36 cellular contexts compared by ENCODE assay signal in the genomic region with DNA sequence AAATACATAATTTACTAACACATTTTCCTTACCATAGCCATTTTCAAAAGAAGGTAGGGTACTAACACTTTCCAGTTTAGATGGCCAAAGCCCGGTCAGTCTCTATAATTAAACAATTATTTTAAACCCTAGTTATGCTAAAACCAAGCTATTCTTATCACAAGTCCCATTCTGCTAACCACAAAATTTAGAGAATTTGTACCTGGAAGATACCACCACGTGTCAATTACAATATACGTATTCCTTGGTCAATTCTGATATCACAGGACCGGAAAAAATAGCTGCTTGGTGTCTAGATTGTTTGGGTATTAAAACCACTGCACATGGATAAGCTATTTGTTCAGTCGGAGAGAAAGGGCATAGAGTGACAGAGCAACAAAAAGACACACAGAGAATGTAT.
"Had no signal": no experiment of that assay in that cellular context is flagged by ENCODE, and none has a peak within 500 bp of the region (broad histone marks: within the 10 kb centered on the region; RNA-seq: fewer than 3 reads in every experiment).

No MANE protein-coding gene starts in this region.

- H3K4me3 Mint-ChIP-seq: activated CD4-positive, alpha-beta T cell treated with anti-CD3 and anti-CD28 coated beads, Interleukin-2, amount 10 ng/mL, durations not matched to agents 24 days and 14 days; activated CD8-positive, alpha-beta T cell treated with anti-CD3 and anti-CD28 coated beads for 36 hours; activated naive CD4-positive, alpha-beta T cell treated with anti-CD3 and anti-CD28 coated beads for 36 hours; activated T-cell treated with anti-CD3 and anti-CD28 coated beads, Interleukin-2, amount 50 U/mL, for 4 hours; activated T-helper 1 cell treated with anti-CD3 and anti-CD28 coated beads, Interleukin-12 subunit alpha, Interleukin-12 subunit beta, Interleukin-2, Interleukin-4 antibody, amounts not matched to agents 30 ng/mL and 10 ng/mL and 1 ng/mL, durations not matched to agents 14 hours and 24 hours and 36 hours; T-cell had no signal

- H3K9me3 Mint-ChIP-seq: activated CD4-positive, alpha-beta T cell treated with anti-CD3 and anti-CD28 coated beads, Interleukin-2, amount 10 ng/mL, durations not matched to agents 24 days and 14 days; activated CD8-positive, alpha-beta T cell treated with anti-CD3 and anti-CD28 coated beads for 36 hours; activated naive CD4-positive, alpha-beta T cell treated with anti-CD3 and anti-CD28 coated beads for 36 hours; activated naive CD4-positive, alpha-beta T cell treated with anti-CD3 and anti-CD28 coated beads, Interleukin-2, amount 50 U/mL, for 72 hours; activated T-cell treated with anti-CD3 and anti-CD28 coated beads, Interleukin-2, amount 50 U/mL, for 4 hours; activated T-helper 1 cell treated with anti-CD3 and anti-CD28 coated beads, Interleukin-12 subunit alpha, Interleukin-12 subunit beta, Interleukin-2, Interleukin-4 antibody, amounts not matched to agents 30 ng/mL and 10 ng/mL and 1 ng/mL, durations not matched to agents 14 hours and 24 hours and 36 hours; T-cell had no signal

- H3K9me3 ChIP-seq: adrenal gland, body of pancreas, breast epithelium, Peyer's patch had no signal

- DNase-seq: activated CD4-positive, alpha-beta T cell treated with anti-CD3 and anti-CD28 coated beads for 1 hour; activated CD4-positive, alpha-beta T cell treated with anti-CD3 and anti-CD28 coated beads, Interleukin-2, amount 10 ng/mL, durations not matched to agents 24 days and 14 days; activated CD4-positive, alpha-beta T cell treated with anti-CD3 and anti-CD28 coated beads, Interleukin-2, amount 50 U/mL, for 4 hours; activated CD4-positive, CD25-positive, alpha-beta regulatory T cell; activated CD8-positive, alpha-beta T cell treated with anti-CD3 and anti-CD28 coated beads for 36 hours; activated gamma-delta T cell treated with Interleukin-2 at 50 U/mL for 16 hours; activated naive CD4-positive, alpha-beta T cell treated with anti-CD3 and anti-CD28 coated beads for 36 hours; activated T-cell treated with anti-CD3 and anti-CD28 coated beads for 4 hours; activated T-cell treated with anti-CD3 and anti-CD28 coated beads, Interleukin-2, amount 50 U/mL, for 4 hours; adrenal gland; body of pancreas; caudate nucleus; IMR-90; NCI-H1105; NCI-H1417 treated with DMSO at 0.1 percent for 48 hours; NCI-H187 treated with DMSO at 0.1 percent for 48 hours; NCI-H2081; NCI-H226; NCI-H446 treated with DMSO at 0.1 percent for 48 hours; NCI-H524; NCI-H748 treated with DMSO at 0.1 percent for 48 hours; NK-92 treated with Interleukin-12 subunit alpha and Interleukin-12 subunit beta, amount 100 ng/mL, for 24 hours; PC-3; Peyer's patch; RPMI8226; SIG-M5; T-cell; T-helper 2 cell; T-helper 9 cell; WERI-Rb-1 had no signal

- FAIRE-seq: astrocyte, K562 had no signal

- H3K27me3 Mint-ChIP-seq: activated CD4-positive, alpha-beta T cell treated with anti-CD3 and anti-CD28 coated beads, Interleukin-2, amount 10 ng/mL, durations not matched to agents 24 days and 14 days; activated CD8-positive, alpha-beta T cell treated with anti-CD3 and anti-CD28 coated beads for 36 hours; T-cell had no signal

- H3K27ac ChIP-seq: adrenal gland, body of pancreas, breast epithelium, Peyer's patch, WERI-Rb-1 had no signal

- H3K4me3 ChIP-seq: adrenal gland, body of pancreas, breast epithelium, K562, Peyer's patch had no signal

- H3K4me1 Mint-ChIP-seq: T-cell had no signal

- H3K36me3 ChIP-seq: breast epithelium had no signal

- H3K4me1 ChIP-seq: adrenal gland, body of pancreas, breast epithelium, Peyer's patch had no signal

- H3K27ac Mint-ChIP-seq: activated CD4-positive, alpha-beta T cell treated with anti-CD3 and anti-CD28 coated beads, Interleukin-2, amount 10 ng/mL, durations not matched to agents 24 days and 14 days; activated CD8-positive, alpha-beta T cell treated with anti-CD3 and anti-CD28 coated beads for 36 hours; activated naive CD4-positive, alpha-beta T cell treated with anti-CD3 and anti-CD28 coated beads for 36 hours; activated naive CD4-positive, alpha-beta T cell treated with anti-CD3 and anti-CD28 coated beads, Interleukin-2, amount 50 U/mL, for 72 hours; activated T-helper 1 cell treated with anti-CD3 and anti-CD28 coated beads, Interleukin-12 subunit alpha, Interleukin-12 subunit beta, Interleukin-2, Interleukin-4 antibody, amounts not matched to agents 30 ng/mL and 10 ng/mL and 1 ng/mL, durations not matched to agents 14 hours and 24 hours and 36 hours had no signal

- H3K27me3 ChIP-seq: adrenal gland, body of pancreas, breast epithelium, Peyer's patch had no signal

- ATAC-seq: activated CD8-positive, alpha-beta T cell treated with anti-CD3 and anti-CD28 coated beads for 36 hours; activated naive CD4-positive, alpha-beta T cell treated with anti-CD3 and anti-CD28 coated beads, Interleukin-2, amount 50 U/mL, for 72 hours; activated T-cell treated with anti-CD3 and anti-CD28 coated beads, Interleukin-2, amount 50 U/mL, for 4 hours; body of pancreas; K562; PC-3; SK-N-SH treated with all-trans-retinoic acid at 6 μM for 48 hours; T-cell had no signal
